In the genomic region with DNA sequence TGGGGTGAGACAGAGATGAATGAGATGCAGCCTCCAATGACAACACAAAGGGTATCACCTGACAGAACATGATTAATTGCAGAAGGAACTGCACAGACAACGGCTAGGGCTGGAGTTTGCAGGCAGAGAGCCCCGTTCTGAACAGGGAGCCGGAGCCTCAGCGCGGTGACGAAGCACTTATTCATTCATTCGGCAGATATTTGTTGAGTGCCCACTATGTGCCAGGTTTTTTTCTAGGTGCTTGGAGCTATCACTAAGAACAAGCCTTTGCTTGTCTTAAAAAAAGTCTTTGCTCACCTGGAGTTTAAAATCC, we compare ENCODE assay signal across 20 cellular contexts.
DNase-seq lines count a peak whose midpoint lies in the region; ATAC-seq and TF ChIP-seq lines count a peak whose summit lies in the region.
"Had no signal": no experiment of that assay in that cellular context is flagged by ENCODE, and none has a peak within 500 bp of the region (broad histone marks: within the 10 kb centered on the region; RNA-seq: fewer than 3 reads in every experiment).

No MANE protein-coding gene starts in this region.

- no peak for TF ChIP-seq POLR2A in upper lobe of left lung (IDR thresholded peaks at IDR 0.05)

- WGBS in upper lobe of left lung, 2 donors: 20 to 23% methylated on average over 7 of the region's 7 CpGs

- no peaks in the 10 kb centered on the region for H3K27me3 ChIP-seq in iPS-15b (ENCODE audit: control insufficient read depth, insufficient read depth, low read length)
- H3K27me3 ChIP-seq in upper lobe of left lung: peaks cover 0 to 11% (median 2%) of the 10 kb centered on the region in 4 donors
- H3K27me3 ChIP-seq: uterus had no signal

- H3K4me1 ChIP-seq in iPS-15b (ENCODE audit: control insufficient read depth, insufficient read depth, low read length): peaks cover 24% of the 10 kb centered on the region
- no peaks in the 10 kb centered on the region for H3K4me1 ChIP-seq in upper lobe of left lung
- H3K4me1 ChIP-seq: Caco-2, uterus had no signal

- no peak for ATAC-seq in GM18867 (IDR thresholded peaks at IDR 0.05; ENCODE audit: unreplicated experiment)
- ATAC-seq in upper lobe of left lung (ENCODE audit: low FRiP score in 2 of 2): no peak
- no peak for ATAC-seq in HG03571 (IDR thresholded peaks at IDR 0.05; ENCODE audit: unreplicated experiment)
- ATAC-seq: left cardiac atrium had no signal

- TF ChIP-seq CTCF in upper lobe of left lung (IDR thresholded peaks at IDR 0.05): no peak

- peak overlapping the region; percentile 1 for H3K4me3 ChIP-seq in iPS-15b (ENCODE audit: low read depth, low read length)
- no peak overlapping the region for H3K4me3 ChIP-seq in upper lobe of left lung
- H3K4me3 ChIP-seq: uterus had no signal

- DNase-seq in ELF-1 (ENCODE audit: low read depth, low spot score): peak; percentile 80
- DNase-seq in M059J (ENCODE audit: low read depth): peak; percentile 14
- DNase-seq in NOMO-1 treated with dmso at 0.1 percent for 144 hours (lab: John Stamatoyannopoulos, UW; ENCODE audit: unreplicated experiment): peak; percentile 6
- no peak for DNase-seq in upper lobe of left lung
- DNase-seq: activated CD4-positive, alpha-beta T cell treated with anti-CD3 and anti-CD28 coated beads, Interleukin-2, amount 50 U/mL, for 48 hours; activated naive CD4-positive, alpha-beta T cell treated with anti-CD3 and anti-CD28 coated beads, Interleukin-2, amount 50 U/mL, for 16 hours; activated T-cell treated with anti-CD3 and anti-CD28 coated beads for 4 hours; AML-193; Caco-2; foreskin fibroblast; left cardiac atrium; midbrain; NCI-H2227 treated with DMSO at 0.1 percent for 48 hours; SIG-M5; stimulated activated CD4-positive, alpha-beta T cell treated with anti-CD3 and anti-CD28 coated beads, Interleukin-4, amount 100 ng/mL, for 4 hours; T-helper 1 cell; uterus had no signal

- H3K36me3 ChIP-seq in iPS-15b (ENCODE audit: control insufficient read depth, insufficient read depth, low read length): no peaks in the 10 kb centered on the region
- H3K36me3 ChIP-seq in upper lobe of left lung: no peaks in the 10 kb centered on the region
- H3K36me3 ChIP-seq: uterus had no signal

- no peak overlapping the region for H3K9ac ChIP-seq in iPS-15b (ENCODE audit: low read depth, low read length)

- TF ChIP-seq EP300 in upper lobe of left lung (IDR thresholded peaks at IDR 0.05): no peak

- H3K9me3 ChIP-seq in iPS-15b (ENCODE audit: control insufficient read depth, insufficient read depth, low read length): no peaks in the 10 kb centered on the region
- no peaks in the 10 kb centered on the region for H3K9me3 ChIP-seq in upper lobe of left lung
- H3K9me3 ChIP-seq: Caco-2, uterus had no signal

- H3K27ac ChIP-seq in upper lobe of left lung: no peak overlapping the region
- H3K27ac ChIP-seq: uterus had no signal

Comparison
In these comparisons a context has a peak if more than half of its experiments do, and no peak if none do; other contexts are left out.
1. DNase-seq: peak in ELF-1 (single experiment), M059J (single experiment) and NOMO-1 treated with dmso at 0.1 percent for 144 hours (single experiment); none in upper lobe of left lung (0 of 2).